1 cellular context compared by ENCODE assay signal in genomic region chr22:31143038-31143437, GRCh38.
TF ChIP-seq lines count a peak whose summit lies in the region.

No MANE protein-coding gene starts in this region.

TF ChIP-seq in endothelial cell of umbilical vein, 7 proteins besides CTCF, POLR2A, EP300 and RAD21:
- no peak for TF ChIP-seq MAX (IDR thresholded peaks at IDR 0.05; ENCODE audit: insufficient read depth, insufficient read length)
- TF ChIP-seq MYC (IDR thresholded peaks at IDR 0.05; ENCODE audit: low read depth, low read length), result no peak
- TF ChIP-seq EZH2 (IDR thresholded peaks at IDR 0.05; ENCODE audit: borderline replicate concordance, low read depth, low read length, severe bottlenecking), result no peak
- no peak for TF ChIP-seq POLR2AphosphoS5 (IDR thresholded peaks at IDR 0.05; ENCODE audit: insufficient read depth, low read depth, low read length)
- TF ChIP-seq GATA2 (IDR thresholded peaks at IDR 0.05; ENCODE audit: insufficient read depth, insufficient read length, low read depth, low read length), result no peak
- no peak for TF ChIP-seq JUN (IDR thresholded peaks at IDR 0.05; ENCODE audit: borderline replicate concordance, insufficient read depth, insufficient read length, low read depth)
- TF ChIP-seq FOS (IDR thresholded peaks at IDR 0.05; ENCODE audit: borderline replicate concordance, insufficient read depth, low read length), result no peak
